ENCODE assay signal across 9 cellular contexts in the genomic region with DNA sequence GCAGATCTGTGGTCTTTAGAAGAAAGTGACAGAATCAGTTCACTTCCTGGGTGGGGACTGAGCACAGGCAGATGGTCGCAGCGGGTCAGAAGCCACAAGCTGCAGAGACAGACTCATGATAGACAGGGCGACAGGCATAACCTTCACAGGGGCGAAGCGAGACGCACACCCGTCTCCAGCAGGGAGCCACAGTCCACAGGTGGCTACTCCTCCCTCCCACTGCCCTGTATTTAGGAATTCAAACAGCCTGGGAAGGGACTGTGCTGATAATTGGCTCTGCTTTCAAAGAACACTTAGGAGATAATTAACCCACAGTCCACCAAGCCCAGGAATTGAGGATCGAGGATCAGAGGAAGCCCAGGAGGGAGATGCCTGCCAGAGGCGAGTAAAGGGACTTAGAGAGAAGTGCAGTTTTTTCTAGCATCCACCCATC. TPM values are rescaled to one million over a fixed set of nuclear protein-coding genes. Genes with fewer than 3 reads are reported as not detected.
DNase-seq lines count a peak whose midpoint lies in the region; ATAC-seq lines count a peak whose summit lies in the region.
"Had no signal": no experiment of that assay in that cellular context is flagged by ENCODE, and none has a peak within 500 bp of the region (broad histone marks: within the 10 kb centered on the region; RNA-seq: fewer than 3 reads in every experiment).

No MANE protein-coding gene starts in this region.

- H3K4me3 Mint-ChIP-seq in T-cell: peak overlapping the region; percentile 63 to 72 (median 70)

- DNase-seq in DMS53 (lab: John Stamatoyannopoulos, UW) (peak; percentile 31), DMS53 treated with DMSO at 0.1 percent for 48 hours (lab: John Stamatoyannopoulos, UW; ENCODE audit: unreplicated experiment) (no peak), T-cell (peak in 8 of 34 experiments; percentile 20 to 59 (median 40))

- H3K9ac ChIP-seq in iPS-18a (ENCODE audit: low read length): peak overlapping the region; percentile 34
- H3K9ac ChIP-seq in subcutaneous abdominal adipose tissue (ENCODE audit: low read length in 5 of 5): peak overlapping the region in 3 of 5 donors; percentile 24 to 71 (median 49)

- H3K9me3 ChIP-seq in iPS-18a (ENCODE audit: control insufficient read depth, low read depth, low read length): no peaks in the 10 kb centered on the region
- no peaks in the 10 kb centered on the region for H3K9me3 ChIP-seq in subcutaneous abdominal adipose tissue (ENCODE audit: control insufficient read depth in 5 of 5, low read length in 5 of 5)

- H3K27ac ChIP-seq in iPS-18a (ENCODE audit: low read length): no peak overlapping the region
- peak overlapping the region; percentile 90 for H3K27ac ChIP-seq in subcutaneous abdominal adipose tissue (ENCODE audit: low read depth, low read length)

- no peaks in the 10 kb centered on the region for H3K36me3 Mint-ChIP-seq in T-cell

- ATAC-seq in HG03432 (IDR thresholded peaks at IDR 0.05; ENCODE audit: unreplicated experiment): peak; percentile 39
- ATAC-seq in T-cell (replicated peaks in 1 of 4): peak; percentile 83 to 97 (median 92)
- no peak for ATAC-seq in GM21515 (IDR thresholded peaks at IDR 0.05; ENCODE audit: unreplicated experiment)
- ATAC-seq in GM19351 (IDR thresholded peaks at IDR 0.05; ENCODE audit: unreplicated experiment): no peak

- H3K36me3 ChIP-seq in iPS-18a (ENCODE audit: control insufficient read depth, low read depth, low read length) (no peaks in the 10 kb centered on the region), subcutaneous abdominal adipose tissue (ENCODE audit: control insufficient read depth in 5 of 5, insufficient read depth in 5 of 5, low read length in 5 of 5) (no peaks in the 10 kb centered on the region)

- peaks cover 22 to 24% (median 23%) of the 10 kb centered on the region in 3 donors for H3K4me1 Mint-ChIP-seq in T-cell

- peaks cover 8% of the 10 kb centered on the region for H3K27me3 ChIP-seq in iPS-18a (ENCODE audit: control insufficient read depth, insufficient read depth, low read length)
- H3K27me3 ChIP-seq in subcutaneous abdominal adipose tissue (ENCODE audit: control insufficient read depth in 5 of 5, insufficient read depth in 4 of 5, low read length in 5 of 5): no peaks in the 10 kb centered on the region

- no peaks in the 10 kb centered on the region for H3K9me3 Mint-ChIP-seq in T-cell

- H3K27me3 Mint-ChIP-seq in T-cell: no peaks in the 10 kb centered on the region

- POLR2A ChIA-PET in T-cell (lab: Charles Lee): interaction anchor here in 1 of 2 donors (0.6 kb wide), 1 partner anchor 32 kb away, joined by 3 read pairs; no protein-coding TSS in a partner anchor

- peak overlapping the region; percentile 85 to 92 for H3K27ac Mint-ChIP-seq in T-cell

- peaks cover 19% of the 10 kb centered on the region for H3K4me1 ChIP-seq in iPS-18a (ENCODE audit: control insufficient read depth, low read depth, low read length)
- peaks cover 14 to 47% (median 44%) of the 10 kb centered on the region in 5 donors for H3K4me1 ChIP-seq in subcutaneous abdominal adipose tissue (ENCODE audit: control insufficient read depth in 5 of 5, insufficient read depth in 5 of 5, low read length in 5 of 5)

- CTCF ChIA-PET in T-cell (lab: Charles Lee): no interaction called here

- H3K4me3 ChIP-seq in iPS-18a (ENCODE audit: low read length) (no peak overlapping the region), subcutaneous abdominal adipose tissue (ENCODE audit: low read depth in 1 of 5, low read length in 5 of 5) (peak overlapping the region in 4 of 5 donors; percentile 5 to 35 (median 19))

RNA-seq across cellular contexts. Expression of a gene that starts 23.2 kb away (rescaled TPM):
- total RNA-seq in T-cell: 10 to 100 TPM in 1 of 5 donors, 1 to 10 TPM in 4; 4.7 to 11.6 (median 7.8) TPM

RNA-seq across cellular contexts. Expression of a gene that starts 48.4 kb away (rescaled TPM):
- not detected for total RNA-seq in T-cell
- total RNA-seq: pulmonary artery endothelial cell had no signal

Comparison
In these comparisons a context has a peak if more than half of its experiments do, and no peak if none do; other contexts are left out.
1. ATAC-seq: peak in HG03432 (single experiment) and T-cell (4 of 4); none in GM21515 (single experiment) and GM19351 (single experiment).